Comparison of ENCODE assay signal across 17 cellular contexts in genomic region chr11:126495806-126496205, GRCh38.
"Had no signal": no experiment of that assay in that cellular context is flagged by ENCODE, and none has a peak within 500 bp of the region (broad histone marks: within the 10 kb centered on the region; RNA-seq: fewer than 3 reads in every experiment).

No MANE protein-coding gene starts in this region.

- H3K9me3 ChIP-seq: suprapubic skin had no signal

- H3K27ac Mint-ChIP-seq: natural killer cell; stimulated activated naive CD8-positive, alpha-beta T cell treated with anti-CD3 and anti-CD28 coated beads, Interleukin-15, Interleukin-2, amounts not matched to agents 100 ng/mL and 50 ng/mL, for 24 hours had no signal

- H3K36me3 Mint-ChIP-seq: natural killer cell had no signal

- H3K4me3 Mint-ChIP-seq: natural killer cell; stimulated activated naive CD8-positive, alpha-beta T cell treated with anti-CD3 and anti-CD28 coated beads, Interleukin-15, Interleukin-2, amounts not matched to agents 100 ng/mL and 50 ng/mL, for 24 hours had no signal

- H3K4me2 ChIP-seq: hepatocyte had no signal

- H3K4me1 ChIP-seq: foreskin keratinocyte, suprapubic skin had no signal

- H3K4me3 ChIP-seq: dorsolateral prefrontal cortex, hepatocyte, skin epidermis, suprapubic skin had no signal

- H3K36me3 ChIP-seq: brain microvascular endothelial cell, suprapubic skin had no signal

- H3K79me2 ChIP-seq: hepatocyte had no signal

- ATAC-seq: foreskin keratinocyte, natural killer cell had no signal

- H3K27me3 ChIP-seq: dorsolateral prefrontal cortex, foreskin keratinocyte had no signal

- H3K27ac ChIP-seq: brain microvascular endothelial cell, dorsolateral prefrontal cortex, foreskin keratinocyte, hepatocyte, skin epidermis, suprapubic skin had no signal

- H2AFZ ChIP-seq: hepatocyte had no signal

- H3K4me1 Mint-ChIP-seq: natural killer cell had no signal

- DNase-seq: activated CD4-positive, CD25-positive, alpha-beta regulatory T cell treated with anti-CD3 and anti-CD28 coated beads, Interleukin-2, amount 50 U/mL, for 72 hours; activated naive CD4-positive, alpha-beta T cell; brain microvascular endothelial cell; central memory CD4-positive, alpha-beta T cell; foreskin keratinocyte; natural killer cell; occipital lobe; retina; stimulated activated CD4-positive, alpha-beta T cell treated with anti-CD3 and anti-CD28 coated beads, Interleukin-15, amount 100 ng/mL, for 24 hours; stimulated activated CD4-positive, alpha-beta T cell treated with anti-CD3 and anti-CD28 coated beads, Interleukin-2, amount 100 ng/mL, for 48 hours; T1000; trophoblast cell had no signal

- H3K9me3 Mint-ChIP-seq: natural killer cell; stimulated activated naive CD8-positive, alpha-beta T cell treated with anti-CD3 and anti-CD28 coated beads, Interleukin-15, Interleukin-2, amounts not matched to agents 100 ng/mL and 50 ng/mL, for 24 hours had no signal
